In genomic region chr17:72556944-72557826, GRCh38 we compare ENCODE assay signal across 8 cellular contexts.
DNase-seq lines count a peak whose midpoint lies in the region; ATAC-seq and TF ChIP-seq lines count a peak whose summit lies in the region.

No MANE protein-coding gene starts in this region.

- DNase-seq in GM10248 (ENCODE audit: extremely low spot score): peak; percentile 84
- peak; percentile 66 for DNase-seq in NCI-H2196 (lab: John Stamatoyannopoulos, UW; ENCODE audit: unreplicated experiment)
- DNase-seq in T47D (ENCODE audit: low read depth in 1 of 2, low spot score in 1 of 2): peak; percentile 87 to 89
- peak; percentile 69 for DNase-seq in kidney glomerular epithelial cell (lab: John Stamatoyannopoulos, UW)
- peak; percentile 6 to 36 (median 10) for DNase-seq in stimulated activated CD4-positive, alpha-beta T cell treated with anti-CD3 and anti-CD28 coated beads, TNF-alpha, amount 100 ng/mL, for 1 hour (ENCODE audit: low read depth in 3 of 3, low spot score in 1 of 3)

- POLR2A ChIA-PET in GM10248 (lab: Yijun Ruan, JAX): no interaction called here

- CTCF ChIA-PET in GM10248 (lab: Yijun Ruan, JAX): interaction anchor here (0.6 to 6.7 kb wide), 58 partner anchors 8 to 1853 kb away, joined by 3 to 89 read pairs (median 3); partner anchors contain the start of gene COG1

- peak; percentile 80 for TF ChIP-seq CTCF in GM10248 (IDR thresholded peaks at IDR 0.05; ENCODE audit: control extremely low read depth, extremely low read depth, low read depth, missing control alignments)
- peak; percentile 92 for TF ChIP-seq CTCF in VCaP (conservative IDR thresholded peaks at IDR 0.05)

- H3K27ac ChIP-seq in VCaP: no peak overlapping the region

- in situ Hi-C loops in T47D (cut with HindIII; ENCODE audit: low pct_unique_long_range_greater_than_20kb, low sequenced_read_pairs): no loop called here

- ATAC-seq in HG02938 (IDR thresholded peaks at IDR 0.05; ENCODE audit: unreplicated experiment): peak; percentile 72
- no peak for ATAC-seq in HG03045 (IDR thresholded peaks at IDR 0.05; ENCODE audit: unreplicated experiment)

Comparison
In these comparisons a context has a peak if more than half of its experiments do, and no peak if none do; other contexts are left out.
1. DNase-seq: peak in every context shown above with its lines; median percentile 88 in T47D; 84 in GM10248; 69 in kidney glomerular epithelial cell; 66 in NCI-H2196; 10 in stimulated activated CD4-positive, alpha-beta T cell treated with anti-CD3 and anti-CD28 coated beads, TNF-alpha, amount 100 ng/mL, for 1 hour.